Comparison of ENCODE assay signal across 15 cellular contexts in the genomic region with DNA sequence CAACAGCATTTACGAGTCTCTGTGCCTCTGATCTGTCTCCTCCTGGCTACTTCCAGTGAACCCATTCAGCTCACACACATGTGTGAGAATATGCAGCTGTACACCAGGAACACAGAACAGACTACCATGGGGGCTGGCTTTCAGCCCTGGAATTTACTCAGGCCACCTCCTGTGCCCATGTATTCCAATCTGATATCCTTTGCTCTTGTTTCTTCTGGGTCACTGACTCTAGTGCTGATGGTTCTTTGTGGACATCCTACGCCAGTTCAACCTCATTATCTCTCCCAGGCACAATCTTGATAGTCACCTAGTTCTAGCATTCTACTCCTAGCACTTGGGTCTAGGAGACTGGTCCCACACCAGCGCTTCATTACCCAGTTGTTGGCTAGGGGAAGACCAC. TPM values are rescaled to one million over a fixed set of nuclear protein-coding genes. Genes with fewer than 3 reads are reported as not detected.
A peak's percentile ranks its signal among the peaks of the same experiment; 100 is the strongest.
DNase-seq lines count a peak whose midpoint lies in the region; ATAC-seq and TF ChIP-seq lines count a peak whose summit lies in the region.
"Had no signal": no experiment of that assay in that cellular context is flagged by ENCODE, and none has a peak within 500 bp of the region (broad histone marks: within the 10 kb centered on the region; RNA-seq: fewer than 3 reads in every experiment).

No MANE protein-coding gene starts in this region.

- H3K4me3 Mint-ChIP-seq in HFFc6 = peak overlapping the region; percentile 9
- H3K4me3 Mint-ChIP-seq: activated B cell treated with CpG ODN at 0.5 μM for 24 hours, B cell had no signal

- H3K27me3 ChIP-seq in gastrocnemius medialis = no peaks in the 10 kb centered on the region
- H3K27me3 ChIP-seq in MG63 = no peaks in the 10 kb centered on the region

- H3K9me3 ChIP-seq in SK-N-MC (ENCODE audit: low read depth, low read length) = no peaks in the 10 kb centered on the region
- no peaks in the 10 kb centered on the region for H3K9me3 ChIP-seq in gastrocnemius medialis
- H3K9me3 ChIP-seq in MG63 = no peaks in the 10 kb centered on the region

- peaks cover 32% of the 10 kb centered on the region for H3K4me1 Mint-ChIP-seq in HFFc6 (ENCODE audit: low read depth)
- H3K4me1 Mint-ChIP-seq: activated B cell treated with CpG ODN at 0.5 μM for 24 hours, B cell had no signal

- peak overlapping the region; percentile 56; the same call in 1 of the 2 replicates for H3K4me3 ChIP-seq in SK-N-MC
- H3K4me3 ChIP-seq in fibroblast of the aortic adventitia (ENCODE audit: low read depth, low read length) = no peak overlapping the region
- no peak overlapping the region for H3K4me3 ChIP-seq in gastrocnemius medialis
- H3K4me3 ChIP-seq in MG63 = no peak overlapping the region
- H3K4me3 ChIP-seq: skin epidermis had no signal

- peak overlapping the region; percentile 73; the same call in 1 of the 2 replicates for H3K27ac ChIP-seq in SK-N-MC
- peak overlapping the region; percentile 64 to 85 (median 78) for H3K27ac ChIP-seq in gastrocnemius medialis

- no peaks in the 10 kb centered on the region for H3K36me3 ChIP-seq in SK-N-MC (ENCODE audit: insufficient read depth, low read length)
- H3K36me3 ChIP-seq in gastrocnemius medialis = no peaks in the 10 kb centered on the region
- H3K36me3 ChIP-seq in MG63 = no peaks in the 10 kb centered on the region; the same call in 1 of the 2 replicates

- intact Hi-C loops in gastrocnemius medialis (cut with DNase I; ENCODE audit: low total_unique reads) = no loop called here

- in situ Hi-C loops in gastrocnemius medialis (cut with MboI; ENCODE audit: low sequenced_read_pairs in 4 of 4) = no loop called here

- H3K4me1 ChIP-seq in gastrocnemius medialis = peaks cover 21% of the 10 kb centered on the region in 2 donors

- TF ChIP-seq POLR2A in gastrocnemius medialis (IDR thresholded peaks at IDR 0.05) = no peak

- no peak overlapping the region for H3K9ac ChIP-seq in SK-N-MC (ENCODE audit: insufficient read length)

- TF ChIP-seq CTCF in HFFc6 (IDR thresholded peaks at IDR 0.05) (no peak), fibroblast of the aortic adventitia (IDR thresholded peaks at IDR 0.05; ENCODE audit: insufficient read depth, low read length) (no peak), gastrocnemius medialis (IDR thresholded peaks at IDR 0.05 in 4 of 5, conservative IDR thresholded peaks at IDR 0.05 in 1 of 5) (no peak)

- H3K27me3 Mint-ChIP-seq in HFFc6 (ENCODE audit: insufficient read depth) = peaks cover 1% of the 10 kb centered on the region; the same call in 1 of the 2 replicates

- H3K27ac Mint-ChIP-seq in HFFc6 = peak overlapping the region; percentile 62
- H3K27ac Mint-ChIP-seq: activated B cell treated with CpG ODN at 0.5 μM for 24 hours, B cell had no signal

- H3K36me3 Mint-ChIP-seq in HFFc6 (ENCODE audit: low read depth) = no peaks in the 10 kb centered on the region

- no peaks in the 10 kb centered on the region for H3K9me3 Mint-ChIP-seq in HFFc6
- H3K9me3 Mint-ChIP-seq: activated B cell treated with CpG ODN at 0.5 μM for 24 hours had no signal

- ATAC-seq in gastrocnemius medialis (no peak), HG03354 (IDR thresholded peaks at IDR 0.05; ENCODE audit: poor library complexity, severe bottlenecking, unreplicated experiment) (no peak)

- DNase-seq in HFFc6 = no peak
- DNase-seq in SK-N-MC (ENCODE audit: low read depth, low spot score) = no peak
- peak; percentile 25 for DNase-seq in fibroblast of the aortic adventitia (ENCODE audit: low read depth)
- no peak for DNase-seq in gastrocnemius medialis
- no peak for DNase-seq in MG63
- no peak for DNase-seq in T-helper 2 cell
- DNase-seq: activated B cell treated with CpG ODN at 0.5 μM for 24 hours; activated CD8-positive, alpha-beta memory T cell treated with anti-CD3 and anti-CD28 coated beads for 24 hours; effector CD4-positive, alpha-beta T cell; hippocampal formation; occipital lobe; stimulated activated CD4-positive, alpha-beta T cell treated with anti-CD3 and anti-CD28 coated beads, Interleukin-4, amount 100 ng/mL, for 1 hour had no signal

RNA-seq across cellular contexts. Expression of gene ZC3H12C, which starts 23.0 kb away (rescaled TPM):
- 1 to 10 TPM; 3.0 to 6.4 (median 5.0) TPM for total RNA-seq in HFFc6 (2021; fragmentation: NEBNext Ultra II Directional; extraction: Animal tissue kit (Norgen Biotek cat#: 25700))
- total RNA-seq in fibroblast of the aortic adventitia (ENCODE audit: low replicate concordance) = 8.7 and 17.4 TPM in 2 replicates
- total RNA-seq in gastrocnemius medialis = 10 to 100 TPM; 20.9 to 41.1 (median 30.9) TPM
- total RNA-seq in MG63 (2014; rRNA removed; shearing (Covaris generic); ENCODE audit: low replicate concordance) = 2.5 and 3.7 TPM in 2 replicates
